ENCODE assay signal across 1 cellular context in the genomic region with DNA sequence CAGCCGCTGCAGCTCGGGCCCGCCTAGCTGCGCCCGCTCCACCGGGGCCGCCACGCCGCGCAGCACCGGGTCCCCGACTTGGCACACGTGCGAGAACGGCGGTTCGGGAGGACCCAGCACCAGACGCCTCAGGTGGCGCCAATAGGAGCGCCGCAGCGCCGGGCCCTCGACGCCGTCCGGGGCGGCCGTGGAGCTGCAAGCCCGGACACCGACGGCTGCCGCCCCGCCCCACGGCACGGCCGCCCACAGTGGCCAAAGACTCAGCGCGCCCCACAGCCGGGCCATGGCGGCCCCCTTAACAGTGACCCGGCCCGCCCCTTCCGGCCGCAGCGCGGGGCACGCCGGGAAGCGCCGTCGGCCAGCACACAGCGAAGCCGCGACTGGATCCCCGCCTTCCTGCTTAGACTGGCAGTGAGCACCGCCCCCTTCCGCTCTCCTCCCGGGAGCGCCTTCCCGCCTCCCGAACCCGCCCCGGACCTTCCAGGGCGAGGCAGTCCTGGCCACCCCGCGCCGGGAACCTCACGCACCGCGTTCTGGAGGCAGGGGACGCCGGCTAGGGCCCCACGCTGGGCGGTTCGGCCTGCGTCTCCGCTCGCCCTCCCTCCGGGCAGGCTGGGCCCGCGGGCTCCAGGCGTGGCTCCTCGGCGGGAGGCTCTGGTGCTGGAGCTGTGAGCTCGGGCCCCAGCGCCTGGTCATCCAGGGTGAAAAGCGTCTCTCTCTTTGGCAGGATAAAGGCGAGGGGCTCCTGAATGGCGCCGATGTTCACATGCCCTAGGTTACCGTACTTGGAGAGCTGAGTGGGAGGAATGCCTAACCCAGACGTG.
TF ChIP-seq lines count a peak whose summit lies in the region.

A gene with protein sequence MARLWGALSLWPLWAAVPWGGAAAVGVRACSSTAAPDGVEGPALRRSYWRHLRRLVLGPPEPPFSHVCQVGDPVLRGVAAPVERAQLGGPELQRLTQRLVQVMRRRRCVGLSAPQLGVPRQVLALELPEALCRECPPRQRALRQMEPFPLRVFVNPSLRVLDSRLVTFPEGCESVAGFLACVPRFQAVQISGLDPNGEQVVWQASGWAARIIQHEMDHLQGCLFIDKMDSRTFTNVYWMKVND (minus strand): TSS at position 303 of the 824 bp plus-strand sequence. CDS start 18 bp downstream, at position 285.

TF ChIP-seq in HEK293, 187 proteins besides CTCF, POLR2A, EP300 and RAD21 (continued from another document and continues in another):
- TF ChIP-seq ZNF391 (tag by site-specific recombination; IDR thresholded peaks at IDR 0.05; ENCODE audit: borderline replicate concordance, low read depth) (no peak), GLIS1 (tag by site-specific recombination; IDR thresholded peaks at IDR 0.05) (peak; percentile 77), ZNF350 (tag by site-specific recombination; IDR thresholded peaks at IDR 0.05) (no peak), ZNF48 (tag by site-specific recombination; IDR thresholded peaks at IDR 0.05) (no peak), PRDM1 (tag by site-specific recombination; IDR thresholded peaks at IDR 0.05) (no peak), ZNF24 (tag by site-specific recombination; IDR thresholded peaks at IDR 0.05) (no peak), ZNF548 (tag by site-specific recombination; IDR thresholded peaks at IDR 0.05) (no peak), ZNF514 (tag by site-specific recombination; IDR thresholded peaks at IDR 0.05) (no peak), ZNF140 (tag by site-specific recombination; IDR thresholded peaks at IDR 0.05) (no peak), ZNF174 (tag by site-specific recombination; IDR thresholded peaks at IDR 0.05) (no peak), KLF7 (tag by site-specific recombination; IDR thresholded peaks at IDR 0.05; ENCODE audit: borderline replicate concordance) (no peak; the same call in 1 of the 2 replicates), ZNF785 (tag by site-specific recombination; IDR thresholded peaks at IDR 0.05) (no peak), ZBTB7A (tag by site-specific recombination; IDR thresholded peaks at IDR 0.05; ENCODE audit: low read depth) (no peak), ZNF76 (tag by site-specific recombination; IDR thresholded peaks at IDR 0.05; ENCODE audit: borderline replicate concordance, low read depth) (peak; percentile 91), ZNF138 (tag by site-specific recombination; IDR thresholded peaks at IDR 0.05; ENCODE audit: borderline replicate concordance) (no peak), ZNF600 (tag by site-specific recombination; IDR thresholded peaks at IDR 0.05) (peak; percentile 92), ZNF571 (tag by site-specific recombination; IDR thresholded peaks at IDR 0.05) (no peak), ZNF146 (tag by site-specific recombination; IDR thresholded peaks at IDR 0.05) (no peak), REPIN1 (tag by site-specific recombination; IDR thresholded peaks at IDR 0.05; ENCODE audit: low read depth) (no peak), ZNF777 (tag by site-specific recombination; IDR thresholded peaks at IDR 0.05; ENCODE audit: borderline replicate concordance) (no peak), ZNF423 (tag by site-specific recombination; IDR thresholded peaks at IDR 0.05) (no peak), ZXDB (tag by site-specific recombination; IDR thresholded peaks at IDR 0.05) (peak; percentile 78), ZNF677 (tag by site-specific recombination; IDR thresholded peaks at IDR 0.05) (peak; percentile 29; the same call in 1 of the 2 replicates), ZEB2 (tag by site-specific recombination; IDR thresholded peaks at IDR 0.05) (peak; percentile 57; the same call in 1 of the 2 replicates), SCRT1 (tag by site-specific recombination; IDR thresholded peaks at IDR 0.05; ENCODE audit: borderline replicate concordance) (no peak), ZNF132 (tag by site-specific recombination; IDR thresholded peaks at IDR 0.05; ENCODE audit: borderline replicate concordance) (no peak), ZNF23 (tag by site-specific recombination; IDR thresholded peaks at IDR 0.05; ENCODE audit: borderline replicate concordance) (no peak)
- TF ChIP-seq, protein P1, sequence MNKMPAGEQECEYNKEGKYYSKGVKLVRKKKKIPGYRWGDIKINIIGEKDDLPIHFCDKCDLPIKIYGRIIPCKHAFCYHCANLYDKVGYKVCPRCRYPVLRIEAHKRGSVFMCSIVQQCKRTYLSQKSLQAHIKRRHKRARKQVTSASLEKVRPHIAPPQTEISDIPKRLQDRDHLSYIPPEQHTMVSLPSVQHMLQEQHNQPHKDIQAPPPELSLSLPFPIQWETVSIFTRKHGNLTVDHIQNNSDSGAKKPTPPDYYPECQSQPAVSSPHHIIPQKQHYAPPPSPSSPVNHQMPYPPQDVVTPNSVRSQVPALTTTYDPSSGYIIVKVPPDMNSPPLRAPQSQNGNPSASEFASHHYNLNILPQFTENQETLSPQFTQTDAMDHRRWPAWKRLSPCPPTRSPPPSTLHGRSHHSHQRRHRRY (tag by site-specific recombination; IDR thresholded peaks at IDR 0.05) = no peak
- TF ChIP-seq, protein P2, sequence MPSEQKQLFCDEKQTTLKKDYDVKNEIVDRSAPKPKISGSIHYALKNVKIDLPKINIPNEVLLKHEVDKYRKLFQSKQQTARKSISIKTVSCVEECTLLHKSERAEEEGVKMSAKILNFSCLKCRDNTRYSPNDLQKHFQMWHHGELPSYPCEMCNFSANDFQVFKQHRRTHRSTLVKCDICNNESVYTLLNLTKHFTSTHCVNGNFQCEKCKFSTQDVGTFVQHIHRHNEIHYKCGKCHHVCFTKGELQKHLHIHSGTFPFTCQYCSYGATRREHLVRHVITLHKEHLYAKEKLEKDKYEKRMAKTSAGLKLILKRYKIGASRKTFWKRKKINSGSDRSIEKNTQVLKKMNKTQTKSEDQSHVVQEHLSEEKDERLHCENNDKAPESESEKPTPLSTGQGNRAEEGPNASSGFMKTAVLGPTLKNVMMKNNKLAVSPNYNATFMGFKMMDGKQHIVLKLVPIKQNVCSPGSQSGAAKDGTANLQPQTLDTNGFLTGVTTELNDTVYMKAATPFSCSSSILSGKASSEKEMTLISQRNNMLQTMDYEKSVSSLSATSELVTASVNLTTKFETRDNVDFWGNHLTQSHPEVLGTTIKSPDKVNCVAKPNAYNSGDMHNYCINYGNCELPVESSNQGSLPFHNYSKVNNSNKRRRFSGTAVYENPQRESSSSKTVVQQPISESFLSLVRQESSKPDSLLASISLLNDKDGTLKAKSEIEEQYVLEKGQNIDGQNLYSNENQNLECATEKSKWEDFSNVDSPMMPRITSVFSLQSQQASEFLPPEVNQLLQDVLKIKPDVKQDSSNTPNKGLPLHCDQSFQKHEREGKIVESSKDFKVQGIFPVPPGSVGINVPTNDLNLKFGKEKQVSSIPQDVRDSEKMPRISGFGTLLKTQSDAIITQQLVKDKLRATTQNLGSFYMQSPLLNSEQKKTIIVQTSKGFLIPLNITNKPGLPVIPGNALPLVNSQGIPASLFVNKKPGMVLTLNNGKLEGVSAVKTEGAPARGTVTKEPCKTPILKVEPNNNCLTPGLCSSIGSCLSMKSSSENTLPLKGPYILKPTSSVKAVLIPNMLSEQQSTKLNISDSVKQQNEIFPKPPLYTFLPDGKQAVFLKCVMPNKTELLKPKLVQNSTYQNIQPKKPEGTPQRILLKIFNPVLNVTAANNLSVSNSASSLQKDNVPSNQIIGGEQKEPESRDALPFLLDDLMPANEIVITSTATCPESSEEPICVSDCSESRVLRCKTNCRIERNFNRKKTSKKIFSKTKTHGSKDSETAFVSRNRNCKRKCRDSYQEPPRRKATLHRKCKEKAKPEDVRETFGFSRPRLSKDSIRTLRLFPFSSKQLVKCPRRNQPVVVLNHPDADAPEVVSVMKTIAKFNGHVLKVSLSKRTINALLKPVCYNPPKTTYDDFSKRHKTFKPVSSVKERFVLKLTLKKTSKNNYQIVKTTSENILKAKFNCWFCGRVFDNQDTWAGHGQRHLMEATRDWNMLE (tag by site-specific recombination; conservative IDR thresholded peaks at IDR 0.05; ENCODE audit: low read depth) = peak; percentile 18; the same call in 1 of the 2 replicates
- TF ChIP-seq, protein P3, sequence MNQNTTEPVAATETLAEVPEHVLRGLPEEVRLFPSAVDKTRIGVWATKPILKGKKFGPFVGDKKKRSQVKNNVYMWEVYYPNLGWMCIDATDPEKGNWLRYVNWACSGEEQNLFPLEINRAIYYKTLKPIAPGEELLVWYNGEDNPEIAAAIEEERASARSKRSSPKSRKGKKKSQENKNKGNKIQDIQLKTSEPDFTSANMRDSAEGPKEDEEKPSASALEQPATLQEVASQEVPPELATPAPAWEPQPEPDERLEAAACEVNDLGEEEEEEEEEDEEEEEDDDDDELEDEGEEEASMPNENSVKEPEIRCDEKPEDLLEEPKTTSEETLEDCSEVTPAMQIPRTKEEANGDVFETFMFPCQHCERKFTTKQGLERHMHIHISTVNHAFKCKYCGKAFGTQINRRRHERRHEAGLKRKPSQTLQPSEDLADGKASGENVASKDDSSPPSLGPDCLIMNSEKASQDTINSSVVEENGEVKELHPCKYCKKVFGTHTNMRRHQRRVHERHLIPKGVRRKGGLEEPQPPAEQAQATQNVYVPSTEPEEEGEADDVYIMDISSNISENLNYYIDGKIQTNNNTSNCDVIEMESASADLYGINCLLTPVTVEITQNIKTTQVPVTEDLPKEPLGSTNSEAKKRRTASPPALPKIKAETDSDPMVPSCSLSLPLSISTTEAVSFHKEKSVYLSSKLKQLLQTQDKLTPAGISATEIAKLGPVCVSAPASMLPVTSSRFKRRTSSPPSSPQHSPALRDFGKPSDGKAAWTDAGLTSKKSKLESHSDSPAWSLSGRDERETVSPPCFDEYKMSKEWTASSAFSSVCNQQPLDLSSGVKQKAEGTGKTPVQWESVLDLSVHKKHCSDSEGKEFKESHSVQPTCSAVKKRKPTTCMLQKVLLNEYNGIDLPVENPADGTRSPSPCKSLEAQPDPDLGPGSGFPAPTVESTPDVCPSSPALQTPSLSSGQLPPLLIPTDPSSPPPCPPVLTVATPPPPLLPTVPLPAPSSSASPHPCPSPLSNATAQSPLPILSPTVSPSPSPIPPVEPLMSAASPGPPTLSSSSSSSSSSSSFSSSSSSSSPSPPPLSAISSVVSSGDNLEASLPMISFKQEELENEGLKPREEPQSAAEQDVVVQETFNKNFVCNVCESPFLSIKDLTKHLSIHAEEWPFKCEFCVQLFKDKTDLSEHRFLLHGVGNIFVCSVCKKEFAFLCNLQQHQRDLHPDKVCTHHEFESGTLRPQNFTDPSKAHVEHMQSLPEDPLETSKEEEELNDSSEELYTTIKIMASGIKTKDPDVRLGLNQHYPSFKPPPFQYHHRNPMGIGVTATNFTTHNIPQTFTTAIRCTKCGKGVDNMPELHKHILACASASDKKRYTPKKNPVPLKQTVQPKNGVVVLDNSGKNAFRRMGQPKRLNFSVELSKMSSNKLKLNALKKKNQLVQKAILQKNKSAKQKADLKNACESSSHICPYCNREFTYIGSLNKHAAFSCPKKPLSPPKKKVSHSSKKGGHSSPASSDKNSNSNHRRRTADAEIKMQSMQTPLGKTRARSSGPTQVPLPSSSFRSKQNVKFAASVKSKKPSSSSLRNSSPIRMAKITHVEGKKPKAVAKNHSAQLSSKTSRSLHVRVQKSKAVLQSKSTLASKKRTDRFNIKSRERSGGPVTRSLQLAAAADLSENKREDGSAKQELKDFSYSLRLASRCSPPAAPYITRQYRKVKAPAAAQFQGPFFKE (tag by site-specific recombination; IDR thresholded peaks at IDR 0.05; ENCODE audit: borderline replicate concordance) = no peak
- TF ChIP-seq, protein P4, sequence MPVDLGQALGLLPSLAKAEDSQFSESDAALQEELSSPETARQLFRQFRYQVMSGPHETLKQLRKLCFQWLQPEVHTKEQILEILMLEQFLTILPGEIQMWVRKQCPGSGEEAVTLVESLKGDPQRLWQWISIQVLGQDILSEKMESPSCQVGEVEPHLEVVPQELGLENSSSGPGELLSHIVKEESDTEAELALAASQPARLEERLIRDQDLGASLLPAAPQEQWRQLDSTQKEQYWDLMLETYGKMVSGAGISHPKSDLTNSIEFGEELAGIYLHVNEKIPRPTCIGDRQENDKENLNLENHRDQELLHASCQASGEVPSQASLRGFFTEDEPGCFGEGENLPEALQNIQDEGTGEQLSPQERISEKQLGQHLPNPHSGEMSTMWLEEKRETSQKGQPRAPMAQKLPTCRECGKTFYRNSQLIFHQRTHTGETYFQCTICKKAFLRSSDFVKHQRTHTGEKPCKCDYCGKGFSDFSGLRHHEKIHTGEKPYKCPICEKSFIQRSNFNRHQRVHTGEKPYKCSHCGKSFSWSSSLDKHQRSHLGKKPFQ (tag by site-specific recombination; IDR thresholded peaks at IDR 0.05) = no peak
- TF ChIP-seq, protein P5, sequence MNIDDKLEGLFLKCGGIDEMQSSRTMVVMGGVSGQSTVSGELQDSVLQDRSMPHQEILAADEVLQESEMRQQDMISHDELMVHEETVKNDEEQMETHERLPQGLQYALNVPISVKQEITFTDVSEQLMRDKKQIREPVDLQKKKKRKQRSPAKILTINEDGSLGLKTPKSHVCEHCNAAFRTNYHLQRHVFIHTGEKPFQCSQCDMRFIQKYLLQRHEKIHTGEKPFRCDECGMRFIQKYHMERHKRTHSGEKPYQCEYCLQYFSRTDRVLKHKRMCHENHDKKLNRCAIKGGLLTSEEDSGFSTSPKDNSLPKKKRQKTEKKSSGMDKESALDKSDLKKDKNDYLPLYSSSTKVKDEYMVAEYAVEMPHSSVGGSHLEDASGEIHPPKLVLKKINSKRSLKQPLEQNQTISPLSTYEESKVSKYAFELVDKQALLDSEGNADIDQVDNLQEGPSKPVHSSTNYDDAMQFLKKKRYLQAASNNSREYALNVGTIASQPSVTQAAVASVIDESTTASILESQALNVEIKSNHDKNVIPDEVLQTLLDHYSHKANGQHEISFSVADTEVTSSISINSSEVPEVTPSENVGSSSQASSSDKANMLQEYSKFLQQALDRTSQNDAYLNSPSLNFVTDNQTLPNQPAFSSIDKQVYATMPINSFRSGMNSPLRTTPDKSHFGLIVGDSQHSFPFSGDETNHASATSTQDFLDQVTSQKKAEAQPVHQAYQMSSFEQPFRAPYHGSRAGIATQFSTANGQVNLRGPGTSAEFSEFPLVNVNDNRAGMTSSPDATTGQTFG (tag by site-specific recombination; IDR thresholded peaks at IDR 0.05; ENCODE audit: borderline replicate concordance) = no peak
- TF ChIP-seq, protein P6, sequence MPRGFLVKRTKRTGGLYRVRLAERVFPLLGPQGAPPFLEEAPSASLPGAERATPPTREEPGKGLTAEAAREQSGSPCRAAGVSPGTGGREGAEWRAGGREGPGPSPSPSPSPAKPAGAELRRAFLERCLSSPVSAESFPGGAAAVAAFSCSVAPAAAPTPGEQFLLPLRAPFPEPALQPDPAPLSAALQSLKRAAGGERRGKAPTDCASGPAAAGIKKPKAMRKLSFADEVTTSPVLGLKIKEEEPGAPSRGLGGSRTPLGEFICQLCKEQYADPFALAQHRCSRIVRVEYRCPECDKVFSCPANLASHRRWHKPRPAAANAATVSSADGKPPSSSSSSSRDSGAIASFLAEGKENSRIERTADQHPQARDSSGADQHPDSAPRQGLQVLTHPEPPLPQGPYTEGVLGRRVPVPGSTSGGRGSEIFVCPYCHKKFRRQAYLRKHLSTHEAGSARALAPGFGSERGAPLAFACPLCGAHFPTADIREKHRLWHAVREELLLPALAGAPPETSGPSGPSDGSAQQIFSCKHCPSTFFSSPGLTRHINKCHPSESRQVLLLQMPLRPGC (tag by site-specific recombination; IDR thresholded peaks at IDR 0.05) = no peak
